30 cellular contexts compared by ENCODE assay signal in genomic region chr2:8729939-8730338, GRCh38. TPM values are rescaled to one million over a fixed set of nuclear protein-coding genes. Genes with fewer than 3 reads are reported as not detected.
A peak's percentile ranks its signal among the peaks of the same experiment; 100 is the strongest.
DNase-seq lines count a peak whose midpoint lies in the region; ATAC-seq, FAIRE-seq and TF ChIP-seq lines count a peak whose summit lies in the region.
"Had no signal": no experiment of that assay in that cellular context is flagged by ENCODE, and none has a peak within 500 bp of the region (broad histone marks: within the 10 kb centered on the region; RNA-seq: fewer than 3 reads in every experiment).

No MANE protein-coding gene starts in this region.

- POLR2A ChIA-PET in CD8-positive, alpha-beta memory T cell (lab: Charles Lee), result no interaction called here

- peak overlapping the region; percentile 74 for H3K27ac ChIP-seq in hepatocyte
- H3K27ac ChIP-seq in gastrocnemius medialis, result peak overlapping the region in 2 of 4 donors; percentile 9 to 30
- no peak overlapping the region for H3K27ac ChIP-seq in CD8-positive, alpha-beta memory T cell (ENCODE audit: low read depth, low read length)
- no peak overlapping the region for H3K27ac ChIP-seq in thyroid gland
- H3K27ac ChIP-seq: esophagus squamous epithelium, prostate gland had no signal

- no peaks in the 10 kb centered on the region for H4K20me1 ChIP-seq in hepatocyte (ENCODE audit: insufficient read depth, poor library complexity, severe bottlenecking)

- H3K9me2 ChIP-seq in hepatocyte (replicated peaks; ENCODE audit: insufficient read depth), result no peaks in the 10 kb centered on the region
- H3K9me2 ChIP-seq: SK-N-SH had no signal

- in situ Hi-C loops in gastrocnemius medialis (cut with MboI; ENCODE audit: low sequenced_read_pairs in 4 of 4), result no loop called here

- DNase-seq in EH (ENCODE audit: low read depth) (peak; percentile 4), bronchial epithelial cell (ENCODE audit: low read depth) (peak; percentile 57), hepatocyte (ENCODE audit: low spot score) (peak; percentile 36), gastrocnemius medialis (peak in 1 of 2 donors; percentile 54), superior temporal gyrus (ENCODE audit: extremely low spot score) (no peak), thyroid gland (no peak)
- no peak for DNase-seq in CD8-positive, alpha-beta memory T cell
- no peak for DNase-seq in stimulated activated effector memory CD8-positive, alpha-beta T cell treated with anti-CD3 and anti-CD28 coated beads, Interleukin-12 subunit alpha, Interleukin-12 subunit beta, amount 100 ng/mL, for 72 hours (ENCODE audit: low spot score in 2 of 2)
- DNase-seq: activated CD4-positive, alpha-beta T cell treated with anti-CD3 and anti-CD28 coated beads, Interleukin-2, amount 50 U/mL, for 48 hours; dermis blood vessel endothelial cell; esophagus squamous epithelium; HCEC 1CT; KG1; kidney; MM.1S; NCI-H1417 treated with DMSO at 0.1 percent for 48 hours; NCI-H2107; NCI-H446; NCI-H82; SK-N-SH had no signal

- intact Hi-C loops in gastrocnemius medialis (cut with DNase I; ENCODE audit: low total_unique reads), result no loop called here
- intact Hi-C loops in thyroid gland (cut with DNase I), result no loop called here

- no peak overlapping the region for H3K4me3 ChIP-seq in bronchial epithelial cell (ENCODE audit: low read depth, low read length)
- H3K4me3 ChIP-seq in hepatocyte, result no peak overlapping the region
- no peak overlapping the region for H3K4me3 ChIP-seq in gastrocnemius medialis
- no peak overlapping the region for H3K4me3 ChIP-seq in CD8-positive, alpha-beta memory T cell (ENCODE audit: low read length)
- H3K4me3 ChIP-seq in thyroid gland (replicated peaks in 1 of 3), result no peak overlapping the region
- H3K4me3 ChIP-seq: esophagus squamous epithelium, prostate gland had no signal

- peak; percentile 67 to 88 for ATAC-seq in gastrocnemius medialis
- no peak for ATAC-seq in stimulated activated effector memory CD8-positive, alpha-beta T cell treated with anti-CD3 and anti-CD28 coated beads, Interleukin-12 subunit alpha, Interleukin-12 subunit beta, amount 100 ng/mL, for 72 hours
- ATAC-seq: activated CD4-positive, CD25-positive, alpha-beta regulatory T cell treated with anti-CD3 and anti-CD28 coated beads, Interleukin-2, amount 50 U/mL, for 24 hours; activated naive CD4-positive, alpha-beta T cell treated with anti-CD3 and anti-CD28 coated beads, Interleukin-2, amount 50 U/mL, for 72 hours had no signal

- H3K9me3 Mint-ChIP-seq in CD8-positive, alpha-beta memory T cell, result no peaks in the 10 kb centered on the region
- H3K9me3 Mint-ChIP-seq in stimulated activated effector memory CD8-positive, alpha-beta T cell treated with anti-CD3 and anti-CD28 coated beads, Interleukin-12 subunit alpha, Interleukin-12 subunit beta, amount 100 ng/mL, for 72 hours, result no peaks in the 10 kb centered on the region
- H3K9me3 Mint-ChIP-seq: activated naive CD4-positive, alpha-beta T cell treated with anti-CD3 and anti-CD28 coated beads, Interleukin-2, amount 50 U/mL, for 72 hours; activated T-helper 1 cell treated with anti-CD3 and anti-CD28 coated beads, Interleukin-12 subunit alpha, Interleukin-12 subunit beta, Interleukin-2, Interleukin-4 antibody, amounts not matched to agents 30 ng/mL and 10 ng/mL and 1 ng/mL, durations not matched to agents 14 hours and 24 hours and 36 hours; central memory CD8-positive, alpha-beta T cell; memory B cell; T-helper 1 cell treated with Interleukin-12 subunit alpha and Interleukin-12 subunit beta and Interleukin-4 antibody, amounts not matched to agents 30 μg/mL and 1 μg/mL, for 36 hours; type B pancreatic cell had no signal

- peaks cover 11% of the 10 kb centered on the region for H3K36me3 ChIP-seq in bronchial epithelial cell (ENCODE audit: control insufficient read depth, insufficient read depth, low read length)
- no peaks in the 10 kb centered on the region for H3K36me3 ChIP-seq in hepatocyte (replicated peaks; ENCODE audit: insufficient read depth, low read depth)
- peaks cover 9 to 60% of the 10 kb centered on the region in 2 donors for H3K36me3 ChIP-seq in gastrocnemius medialis
- peaks cover 23% of the 10 kb centered on the region for H3K36me3 ChIP-seq in CD8-positive, alpha-beta memory T cell (ENCODE audit: insufficient read depth, low read length)
- H3K36me3 ChIP-seq in thyroid gland, result peaks cover 39 to 43% of the 10 kb centered on the region in 2 donors
- H3K36me3 ChIP-seq: prostate gland had no signal

- no peaks in the 10 kb centered on the region for H3K4me1 Mint-ChIP-seq in CD8-positive, alpha-beta memory T cell
- H3K4me1 Mint-ChIP-seq in stimulated activated effector memory CD8-positive, alpha-beta T cell treated with anti-CD3 and anti-CD28 coated beads, Interleukin-12 subunit alpha, Interleukin-12 subunit beta, amount 100 ng/mL, for 72 hours, result peaks cover 7% of the 10 kb centered on the region
- H3K4me1 Mint-ChIP-seq: central memory CD8-positive, alpha-beta T cell; memory B cell had no signal

- TF ChIP-seq CTCF in bronchial epithelial cell (IDR thresholded peaks at IDR 0.05; ENCODE audit: insufficient read depth, low read length, severe bottlenecking), result no peak
- no peak for TF ChIP-seq CTCF in hepatocyte (IDR thresholded peaks at IDR 0.05; ENCODE audit: poor library complexity)
- no peak for TF ChIP-seq CTCF in gastrocnemius medialis (IDR thresholded peaks at IDR 0.05 in 4 of 5, conservative IDR thresholded peaks at IDR 0.05 in 1 of 5)
- TF ChIP-seq CTCF in thyroid gland (IDR thresholded peaks at IDR 0.05), result no peak

- H3K9me3 ChIP-seq in hepatocyte (ENCODE audit: low read depth) (no peaks in the 10 kb centered on the region), gastrocnemius medialis (no peaks in the 10 kb centered on the region), thyroid gland (no peaks in the 10 kb centered on the region)
- no peaks in the 10 kb centered on the region for H3K9me3 ChIP-seq in CD8-positive, alpha-beta memory T cell (ENCODE audit: low read length)
- H3K9me3 ChIP-seq: esophagus squamous epithelium, prostate gland, SK-N-SH had no signal

- CTCF ChIA-PET in CD8-positive, alpha-beta memory T cell (lab: Charles Lee), result no interaction called here

- H3K27ac Mint-ChIP-seq in CD8-positive, alpha-beta memory T cell, result peak overlapping the region in 1 of 8 donors; percentile 9
- H3K27ac Mint-ChIP-seq in stimulated activated effector memory CD8-positive, alpha-beta T cell treated with anti-CD3 and anti-CD28 coated beads, Interleukin-12 subunit alpha, Interleukin-12 subunit beta, amount 100 ng/mL, for 72 hours, result no peak overlapping the region
- H3K27ac Mint-ChIP-seq: activated T-helper 1 cell treated with anti-CD3 and anti-CD28 coated beads, Interleukin-12 subunit alpha, Interleukin-12 subunit beta, Interleukin-2, Interleukin-4 antibody, amounts not matched to agents 30 ng/mL and 10 ng/mL and 1 ng/mL, durations not matched to agents 14 hours and 24 hours and 36 hours; memory B cell; T-helper 1 cell treated with Interleukin-12 subunit alpha and Interleukin-12 subunit beta and Interleukin-4 antibody, amounts not matched to agents 30 μg/mL and 1 μg/mL, for 36 hours; type B pancreatic cell had no signal

- FAIRE-seq in bronchial epithelial cell (lab: Jason Lieb, UNC), result no peak
- FAIRE-seq: endometrium, kidney, TTC549 had no signal

- whole genome bisulfite sequencing in hepatocyte (ENCODE audit: low lambda C conversion rate, missing lambda C conversion rate), result 83% methylated on average over 9 of the region's 9 CpGs
- 89 to 91% methylated on average over 9 of the region's 9 CpGs for WGBS in thyroid gland, 2 donors

- H3K4me2 ChIP-seq in hepatocyte, result no peak overlapping the region
- H3K4me2 ChIP-seq: SK-N-SH had no signal

- H3K36me3 Mint-ChIP-seq in CD8-positive, alpha-beta memory T cell, result peaks cover 18 to 76% (median 52%) of the 10 kb centered on the region in 3 donors
- H3K36me3 Mint-ChIP-seq in stimulated activated effector memory CD8-positive, alpha-beta T cell treated with anti-CD3 and anti-CD28 coated beads, Interleukin-12 subunit alpha, Interleukin-12 subunit beta, amount 100 ng/mL, for 72 hours, result peaks cover 63% of the 10 kb centered on the region

- H3K27me3 ChIP-seq in bronchial epithelial cell (ENCODE audit: control insufficient read depth, insufficient read depth, low read length) (no peaks in the 10 kb centered on the region), hepatocyte (no peaks in the 10 kb centered on the region), gastrocnemius medialis (no peaks in the 10 kb centered on the region), thyroid gland (no peaks in the 10 kb centered on the region)
- no peaks in the 10 kb centered on the region for H3K27me3 ChIP-seq in CD8-positive, alpha-beta memory T cell (ENCODE audit: insufficient read depth, low read length, poor library complexity, severe bottlenecking)
- H3K27me3 ChIP-seq: esophagus squamous epithelium had no signal

- H3K4me3 Mint-ChIP-seq in CD8-positive, alpha-beta memory T cell, result no peak overlapping the region
- no peak overlapping the region for H3K4me3 Mint-ChIP-seq in stimulated activated effector memory CD8-positive, alpha-beta T cell treated with anti-CD3 and anti-CD28 coated beads, Interleukin-12 subunit alpha, Interleukin-12 subunit beta, amount 100 ng/mL, for 72 hours
- H3K4me3 Mint-ChIP-seq: activated T-helper 1 cell treated with anti-CD3 and anti-CD28 coated beads, Interleukin-12 subunit alpha, Interleukin-12 subunit beta, Interleukin-2, Interleukin-4 antibody, amounts not matched to agents 30 ng/mL and 10 ng/mL and 1 ng/mL, durations not matched to agents 14 hours and 24 hours and 36 hours; central memory CD8-positive, alpha-beta T cell; memory B cell; T-helper 1 cell treated with Interleukin-12 subunit alpha and Interleukin-12 subunit beta and Interleukin-4 antibody, amounts not matched to agents 30 μg/mL and 1 μg/mL, for 36 hours; type B pancreatic cell had no signal

- no peaks in the 10 kb centered on the region for H3K79me2 ChIP-seq in hepatocyte

- H3K27me3 Mint-ChIP-seq in CD8-positive, alpha-beta memory T cell, result no peaks in the 10 kb centered on the region
- H3K27me3 Mint-ChIP-seq: central memory CD8-positive, alpha-beta T cell; memory B cell; type B pancreatic cell had no signal

- H3K4me1 ChIP-seq in hepatocyte (ENCODE audit: insufficient read depth) (no peaks in the 10 kb centered on the region), gastrocnemius medialis (no peaks in the 10 kb centered on the region), thyroid gland (no peaks in the 10 kb centered on the region)
- no peaks in the 10 kb centered on the region for H3K4me1 ChIP-seq in CD8-positive, alpha-beta memory T cell (ENCODE audit: insufficient read depth, low read length)
- H3K4me1 ChIP-seq: prostate gland had no signal

- TF ChIP-seq POLR2A in gastrocnemius medialis (IDR thresholded peaks at IDR 0.05) (no peak), thyroid gland (IDR thresholded peaks at IDR 0.05) (no peak)

- no peak overlapping the region for H2AFZ ChIP-seq in hepatocyte

RNA-seq across cellular contexts. Expression of gene ID2, which starts 48.1 kb away (rescaled TPM):
- total RNA-seq in bronchial epithelial cell (3.7 and 11.6 TPM in 2 replicates), hepatocyte (910 and 1,089 TPM in 2 replicates), gastrocnemius medialis (10 to 100 TPM; 16.6 to 35.9 (median 27.4) TPM), thyroid gland (100 to 1,000 TPM; 226 to 298 (median 247) TPM)
- polyA plus RNA-seq in hepatocyte, result 563 and 612 TPM in 2 replicates
- total RNA-seq in CD8-positive, alpha-beta memory T cell, result 100 to 1,000 TPM; 162 to 165 TPM
- polyA plus RNA-seq in CD8-positive, alpha-beta memory T cell, result 378 TPM

Comparison
In these comparisons a context has a peak if more than half of its experiments do, and no peak if none do; other contexts are left out.
1. DNase-seq: peak in EH (single experiment), bronchial epithelial cell (single experiment) and hepatocyte (single experiment); none in superior temporal gyrus (single experiment), CD8-positive, alpha-beta memory T cell (0 of 5), thyroid gland (0 of 2) and stimulated activated effector memory CD8-positive, alpha-beta T cell treated with anti-CD3 and anti-CD28 coated beads, Interleukin-12 subunit alpha, Interleukin-12 subunit beta, amount 100 ng/mL, for 72 hours (0 of 2).
2. RNA of gene ID2, which starts 48.1 kb away (total RNA-seq): 910 to 1,089 TPM in hepatocyte, 226 to 298 TPM in thyroid gland and 162 to 165 TPM in CD8-positive, alpha-beta memory T cell; 16.6 to 35.9 TPM in gastrocnemius medialis and 3.7 to 11.6 TPM in bronchial epithelial cell; every median in the first group is over 4 times any median in the second.